Comparison of ENCODE assay signal across 24 cellular contexts in genomic region chr12:30863839-30864238, GRCh38.
"Had no signal": no experiment of that assay in that cellular context is flagged by ENCODE, and none has a peak within 500 bp of the region (broad histone marks: within the 10 kb centered on the region; RNA-seq: fewer than 3 reads in every experiment).

No MANE protein-coding gene starts in this region.

- H3K4me1 Mint-ChIP-seq: naive thymus-derived CD4-positive, alpha-beta T cell; stimulated activated effector memory CD8-positive, alpha-beta T cell treated with anti-CD3 and anti-CD28 coated beads, Interleukin-12 subunit alpha, Interleukin-12 subunit beta, amount 100 ng/mL, for 72 hours had no signal

- H3K36me3 ChIP-seq: left lung, ovary, sigmoid colon, spleen, suprapubic skin, thoracic aorta, tibial artery, upper lobe of right lung, uterus had no signal

- H3K27me3 ChIP-seq: left lung, ovary, sigmoid colon, spleen, suprapubic skin, tibial artery, upper lobe of right lung, uterus had no signal

- H3K9me3 ChIP-seq: mucosa of descending colon, ovary, thoracic aorta, tibial artery, upper lobe of right lung, uterus had no signal

- H3K27ac ChIP-seq: left lung, ovary, sigmoid colon, suprapubic skin, thoracic aorta, tibial artery, upper lobe of right lung, uterus had no signal

- ATAC-seq: left colon; left lung; mucosa of descending colon; naive thymus-derived CD4-positive, alpha-beta T cell; natural killer cell treated with Interleukin-12 subunit alpha and Interleukin-12 subunit beta and Interleukin-15 and Interleukin-18, amount 100 ng/mL, for 72 hours; stimulated activated effector memory CD8-positive, alpha-beta T cell treated with anti-CD3 and anti-CD28 coated beads, Interleukin-12 subunit alpha, Interleukin-12 subunit beta, amount 100 ng/mL, for 72 hours; upper lobe of right lung had no signal

- H3K27ac Mint-ChIP-seq: naive thymus-derived CD4-positive, alpha-beta T cell; natural killer cell treated with Interleukin-12 subunit alpha and Interleukin-12 subunit beta and Interleukin-15 and Interleukin-18, amount 100 ng/mL, for 72 hours; progenitor cell of endocrine pancreas; stimulated activated effector memory CD8-positive, alpha-beta T cell treated with anti-CD3 and anti-CD28 coated beads, Interleukin-12 subunit alpha, Interleukin-12 subunit beta, amount 100 ng/mL, for 72 hours; stimulated activated naive CD8-positive, alpha-beta T cell treated with anti-CD3 and anti-CD28 coated beads, Interleukin-15, Interleukin-2, amounts not matched to agents 100 ng/mL and 50 ng/mL, for 24 hours had no signal

- H3K9me3 Mint-ChIP-seq: natural killer cell treated with Interleukin-12 subunit alpha and Interleukin-12 subunit beta and Interleukin-15 and Interleukin-18, amount 100 ng/mL, for 72 hours; stimulated activated naive CD8-positive, alpha-beta T cell treated with anti-CD3 and anti-CD28 coated beads, Interleukin-15, Interleukin-2, amounts not matched to agents 100 ng/mL and 50 ng/mL, for 24 hours had no signal

- H3K36me3 Mint-ChIP-seq: naive thymus-derived CD4-positive, alpha-beta T cell; natural killer cell treated with Interleukin-12 subunit alpha and Interleukin-12 subunit beta and Interleukin-15 and Interleukin-18, amount 100 ng/mL, for 72 hours; stimulated activated effector memory CD8-positive, alpha-beta T cell treated with anti-CD3 and anti-CD28 coated beads, Interleukin-12 subunit alpha, Interleukin-12 subunit beta, amount 100 ng/mL, for 72 hours had no signal

- DNase-seq: kidney; left colon; left lung; midbrain; mucosa of descending colon; naive thymus-derived CD4-positive, alpha-beta T cell; ovary; right cardiac atrium; sigmoid colon; small intestine; spleen; stimulated activated CD4-positive, alpha-beta T cell treated with anti-CD3 and anti-CD28 coated beads, Interleukin-4, amount 100 ng/mL, for 24 hours; stimulated activated naive CD4-positive, alpha-beta T cell; tibial artery; trophoblast cell; upper lobe of right lung; uterus had no signal

- H3K4me1 ChIP-seq: left lung, sigmoid colon, spleen, suprapubic skin, tibial artery, upper lobe of right lung, uterus had no signal

- H3K4me3 ChIP-seq: left lung, lung, mucosa of descending colon, ovary, sigmoid colon, spleen, suprapubic skin, thoracic aorta, tibial artery, upper lobe of right lung, uterus had no signal

- H3K4me3 Mint-ChIP-seq: naive thymus-derived CD4-positive, alpha-beta T cell; natural killer cell treated with Interleukin-12 subunit alpha and Interleukin-12 subunit beta and Interleukin-15 and Interleukin-18, amount 100 ng/mL, for 72 hours; stimulated activated effector memory CD8-positive, alpha-beta T cell treated with anti-CD3 and anti-CD28 coated beads, Interleukin-12 subunit alpha, Interleukin-12 subunit beta, amount 100 ng/mL, for 72 hours; stimulated activated naive CD8-positive, alpha-beta T cell treated with anti-CD3 and anti-CD28 coated beads, Interleukin-15, Interleukin-2, amounts not matched to agents 100 ng/mL and 50 ng/mL, for 24 hours had no signal
